8 cellular contexts compared by ENCODE assay signal in the genomic region with DNA sequence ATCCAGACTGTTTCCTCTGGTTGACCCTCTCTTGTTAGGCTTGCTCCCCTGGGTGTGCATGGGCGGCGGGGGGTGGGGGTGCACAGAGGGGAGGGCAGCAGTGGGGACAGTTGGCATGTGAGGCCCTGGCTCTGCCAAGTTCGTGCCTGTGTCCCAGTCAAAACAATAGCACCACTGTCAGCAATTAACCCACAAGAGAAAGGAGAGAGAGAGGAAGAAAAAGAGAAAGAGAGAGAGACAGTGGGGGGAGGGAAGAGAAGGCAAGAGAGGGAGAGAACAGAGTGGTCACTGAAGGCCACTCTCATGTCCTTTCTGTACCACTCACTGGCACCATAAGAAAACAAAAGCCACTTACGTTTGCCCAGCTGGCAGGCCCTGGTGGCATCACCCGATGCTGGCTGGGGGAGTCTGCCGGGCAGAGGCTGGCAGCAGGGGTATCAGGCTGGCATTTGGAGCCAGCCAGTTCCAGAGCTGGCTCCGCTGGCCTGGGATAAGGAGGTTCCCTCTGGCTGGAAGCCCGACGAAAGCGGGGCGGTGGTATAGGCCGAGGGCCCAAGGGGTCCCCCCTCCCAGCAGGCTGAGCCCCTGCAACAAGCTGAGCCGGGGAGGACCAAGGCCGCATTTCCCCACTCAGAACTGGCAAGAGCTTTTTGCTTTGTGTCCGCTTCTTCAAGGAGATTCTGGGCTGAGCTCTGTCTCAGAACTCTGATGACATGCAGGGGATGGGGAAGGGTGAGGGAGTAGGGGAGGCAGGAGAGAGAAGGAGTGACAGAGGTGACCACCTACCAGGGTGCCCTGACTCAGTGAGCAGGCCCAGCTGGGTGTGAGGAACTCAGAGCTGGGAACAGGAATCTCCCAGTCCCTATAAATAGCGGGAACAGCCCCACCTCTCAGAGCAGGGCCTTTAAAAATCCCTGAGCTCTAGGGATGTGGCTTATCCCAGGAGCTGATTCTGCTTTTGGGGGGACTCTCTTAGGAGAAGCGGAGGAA. TPM values are rescaled to one million over a fixed set of nuclear protein-coding genes. Genes with fewer than 3 reads are reported as not detected.
DNase-seq lines count a peak whose midpoint lies in the region; ATAC-seq and TF ChIP-seq lines count a peak whose summit lies in the region.
"Had no signal": no experiment of that assay in that cellular context is flagged by ENCODE, and none has a peak within 500 bp of the region (broad histone marks: within the 10 kb centered on the region; RNA-seq: fewer than 3 reads in every experiment).

No MANE protein-coding gene starts in this region.

- peaks cover 17% of the 10 kb centered on the region for H3K36me3 ChIP-seq in HUES64 (ENCODE audit: insufficient read depth, low read length)
- H3K36me3 ChIP-seq in ascending aorta = peaks cover 12 to 14% of the 10 kb centered on the region in 2 donors
- peaks cover 0 to 16% of the 10 kb centered on the region in 2 donors for H3K36me3 ChIP-seq in left lung

- ATAC-seq in left lung (no peak), HG03139 (IDR thresholded peaks at IDR 0.05; ENCODE audit: unreplicated experiment) (no peak)

- no peak overlapping the region for H3K4me3 ChIP-seq in HUES64 (ENCODE audit: low read length)
- H3K4me3 ChIP-seq in ascending aorta = peak overlapping the region; percentile 18 to 50
- H3K4me3 ChIP-seq in left lung = no peak overlapping the region

- H3K27me3 ChIP-seq in HUES64 (ENCODE audit: insufficient read depth, low read length) (no peaks in the 10 kb centered on the region), ascending aorta (no peaks in the 10 kb centered on the region), left lung (no peaks in the 10 kb centered on the region)

- H3K9me3 ChIP-seq in HUES64 (ENCODE audit: insufficient read depth, low read depth, low read length) (no peaks in the 10 kb centered on the region), ascending aorta (no peaks in the 10 kb centered on the region), left lung (no peaks in the 10 kb centered on the region)

- 0 out of 2 replicates have a peak overlapping the region, but pooled peaks have one; percentile 31 for H3K9ac ChIP-seq in HUES64 (ENCODE audit: low read depth, low read length)

- DNase-seq in ascending aorta (ENCODE audit: low spot score in 2 of 2) (peak; percentile 73 to 90), left lung (no peak), substantia nigra (lab: John Stamatoyannopoulos, UW) (peak in 48 of 49 donors; percentile 58 to 97 (median 83)), HCEC 1CT (no peak), NCI-H524 (lab: John Stamatoyannopoulos, UW) (no peak)
- DNase-seq: NCI-H510A had no signal

- H3K4me1 ChIP-seq in HUES64 (ENCODE audit: insufficient read depth, low read length) (peaks cover 4% of the 10 kb centered on the region; the same call in 1 of the 2 replicates), ascending aorta (peaks cover 43 to 65% of the 10 kb centered on the region in 2 donors), left lung (peaks cover 0 to 37% of the 10 kb centered on the region in 2 donors)

- TF ChIP-seq CTCF in ascending aorta (IDR thresholded peaks at IDR 0.05) = no peak
- no peak for TF ChIP-seq CTCF in left lung (IDR thresholded peaks at IDR 0.05)

- intact Hi-C loops in ascending aorta (cut with DNase I) = loop anchor here (1.0 to 2.0 kb wide), 2 partner anchors 20 to 28 kb away; partner anchors contain the start of gene PIK3C2B
- intact Hi-C loops in left lung (cut with DNase I) = no loop called here

- WGBS in HUES64 = 89% methylated on average over 16 of the region's 17 CpGs

- H3K27ac ChIP-seq in HUES64 (ENCODE audit: low read depth, low read length) (no peak overlapping the region), ascending aorta (peak overlapping the region; percentile 95 to 97), left lung (peak overlapping the region; percentile 71 to 73), substantia nigra (ENCODE audit: low read depth, low read length, poor library complexity, severe bottlenecking) (peak overlapping the region; percentile 100)

RNA-seq across cellular contexts. Expression of gene PIK3C2B, which starts 27.9 kb away (rescaled TPM):
- 14.7 TPM for polyA plus RNA-seq in HUES64 (2013, experiment 1 of 2)
- polyA plus RNA-seq in HUES64 (2013, experiment 2 of 2) = 18.8 TPM
- total RNA-seq in ascending aorta (129 TPM), left lung (10 to 100 TPM; 26.5 to 42.6 TPM)

RNA-seq across cellular contexts. Expression of gene MDM4, which starts 49.5 kb away (rescaled TPM):
- polyA plus RNA-seq in HUES64 (2013, experiment 1 of 2) = 7.8 TPM
- 10.2 TPM for polyA plus RNA-seq in HUES64 (2013, experiment 2 of 2)
- 9.9 TPM for total RNA-seq in ascending aorta
- 10 to 100 TPM; 46.7 to 82.1 TPM for total RNA-seq in left lung

RNA-seq across cellular contexts. Expression of gene PPP1R15B, which starts 55.1 kb away (rescaled TPM):
- polyA plus RNA-seq in HUES64 (2013, experiment 1 of 2) = 19.8 TPM
- 21.0 TPM for polyA plus RNA-seq in HUES64 (2013, experiment 2 of 2)
- total RNA-seq in ascending aorta (36.1 TPM), left lung (10 to 100 TPM; 35.7 to 53.0 TPM)

Comparison
In these comparisons a context has a peak if more than half of its experiments do, and no peak if none do; other contexts are left out.
1. H3K4me3 ChIP-seq: peak in ascending aorta (2 of 2); none in HUES64 (single experiment) and left lung (0 of 2).
2. DNase-seq: peak in ascending aorta (2 of 2) and substantia nigra (48 of 49); none in left lung (0 of 2), HCEC 1CT (single experiment) and NCI-H524 (0 of 2).